Comparison of ENCODE assay signal across 12 cellular contexts in the genomic region with DNA sequence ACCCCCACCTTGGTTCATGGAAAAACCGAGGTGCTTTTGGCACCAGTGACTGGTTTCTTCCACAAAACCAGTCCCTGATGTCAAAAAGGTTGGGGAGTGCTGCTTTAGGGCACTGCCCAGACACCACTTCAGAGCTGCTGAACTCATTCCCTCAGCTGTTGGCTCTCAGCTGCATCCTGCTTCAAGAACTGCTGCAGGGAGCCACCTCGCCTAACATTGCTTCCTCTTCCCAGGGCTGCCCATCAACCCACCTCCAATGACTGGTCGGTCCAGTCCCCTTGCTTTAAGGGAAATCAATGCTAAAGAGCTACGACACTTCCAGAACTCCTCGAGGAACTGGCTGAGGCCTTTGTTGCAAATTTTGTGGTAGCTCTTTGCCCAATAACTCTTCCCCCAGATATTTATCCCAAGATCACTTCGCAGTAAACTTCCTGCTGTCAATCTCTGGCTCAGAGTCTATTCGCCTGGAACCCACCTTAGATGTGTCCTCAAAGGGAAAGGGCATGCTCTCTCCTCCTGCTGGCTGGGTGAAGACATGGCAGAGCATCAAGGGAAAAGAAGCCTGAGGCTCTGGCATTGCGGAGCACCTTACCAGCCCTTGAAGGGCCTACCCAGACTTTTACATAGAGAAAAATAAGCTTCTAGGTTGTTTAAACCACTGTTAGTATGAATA. TPM values are rescaled to one million over a fixed set of nuclear protein-coding genes. Genes with fewer than 3 reads are reported as not detected.
DNase-seq lines count a peak whose midpoint lies in the region; ATAC-seq, FAIRE-seq and TF ChIP-seq lines count a peak whose summit lies in the region.
"Had no signal": no experiment of that assay in that cellular context is flagged by ENCODE, and none has a peak within 500 bp of the region (broad histone marks: within the 10 kb centered on the region; RNA-seq: fewer than 3 reads in every experiment).

No MANE protein-coding gene starts in this region.

- H2AFZ ChIP-seq in H1 (ENCODE audit: low read length) = no peak overlapping the region

- H3K4me1 Mint-ChIP-seq in type B pancreatic cell (ENCODE audit: unreplicated experiment) = peaks cover 20% of the 10 kb centered on the region

- no peak for FAIRE-seq in H1 (lab: Jason Lieb, UNC)

- no peak overlapping the region for H2BK12ac ChIP-seq in H1 (ENCODE audit: low read depth, low read length)

- no peak overlapping the region for H3K56ac ChIP-seq in H1 (replicated peaks; ENCODE audit: insufficient read length, low read depth, low read length)

- 82% methylated on average over 8 of the region's 8 CpGs; no CpG with 5 or more reads in 1 of the 2 experiments for WGBS in H1 (ENCODE audit: extremely low coverage in 1 of 2, insufficient coverage in 1 of 2, insufficient read length in 1 of 2, insufficient replicate concordance in 2 of 2, low coverage in 1 of 2, low lambda C conversion rate in 2 of 2, missing lambda C conversion rate in 1 of 2), 2 experiments
- WGBS in stomach, 5 donors = 73 to 84% (median 74%) methylated on average over 8 of the region's 8 CpGs

- H3K9me3 ChIP-seq in cardiac muscle cell (ENCODE audit: low read depth) (no peaks in the 10 kb centered on the region), right atrium auricular region (no peaks in the 10 kb centered on the region), H1 (ENCODE audit: insufficient read depth in 2 of 2, low read depth in 1 of 2, low read length in 1 of 2) (no peaks in the 10 kb centered on the region), stomach (no peaks in the 10 kb centered on the region)

- no peaks in the 10 kb centered on the region for H3K27me3 Mint-ChIP-seq in type B pancreatic cell

- no peak overlapping the region for H3K4me2 ChIP-seq in H1 (ENCODE audit: insufficient read depth in 1 of 2, low read depth in 2 of 2, low read length in 2 of 2)

- H3K14ac ChIP-seq in H1 (ENCODE audit: insufficient read length) = no peak overlapping the region

- DNase-seq in cardiac muscle cell (ENCODE audit: low read depth in 1 of 2, low spot score in 1 of 2) (no peak), right atrium auricular region (ENCODE audit: low spot score) (no peak), NCI-H510A treated with DMSO at 0.1 percent for 48 hours (lab: John Stamatoyannopoulos, UW) (peak; percentile 98), H1 (ENCODE audit: low read depth in 1 of 2, low spot score in 2 of 2) (no peak), type B pancreatic cell (ENCODE audit: extremely low spot score, unreplicated experiment) (no peak), stomach (no peak), GM13976 (ENCODE audit: low spot score) (no peak)
- DNase-seq: amniotic stem cell, NCI-H2227 treated with DMSO at 0.1 percent for 48 hours had no signal

- H4K91ac ChIP-seq in H1 (replicated peaks; ENCODE audit: insufficient read length, low read length) = no peak overlapping the region

- TF ChIP-seq EP300 in H1 (IDR thresholded peaks at IDR 0.05; ENCODE audit: borderline replicate concordance in 1 of 2, low read depth in 2 of 2, low read length in 2 of 2) (no peak), stomach (IDR thresholded peaks at IDR 0.05) (no peak)

- H3K9me3 Mint-ChIP-seq in type B pancreatic cell = peaks cover 4% of the 10 kb centered on the region
- H3K9me3 Mint-ChIP-seq: natural killer cell treated with Interleukin-12 subunit alpha and Interleukin-12 subunit beta and Interleukin-15 and Interleukin-18, amount 100 ng/mL, for 72 hours had no signal

- TF ChIP-seq POLR2A in H1 (IDR thresholded peaks at IDR 0.05; ENCODE audit: control extremely low read depth in 1 of 2, low read depth in 2 of 2, low read length in 2 of 2) (no peak), stomach (IDR thresholded peaks at IDR 0.05) (no peak)

- H2BK15ac ChIP-seq in H1 (ENCODE audit: low read length) = no peak overlapping the region

- H3K4me3 ChIP-seq in cardiac muscle cell (no peak overlapping the region), right atrium auricular region (no peak overlapping the region), H1 (ENCODE audit: extremely low read depth in 1 of 4, insufficient read depth in 2 of 4, low read depth in 3 of 4, low read length in 4 of 4) (no peak overlapping the region), stomach (no peak overlapping the region)

- H2BK20ac ChIP-seq in H1 (ENCODE audit: low read length) = no peak overlapping the region

- H3K36me3 ChIP-seq in cardiac muscle cell = no peaks in the 10 kb centered on the region
- H3K36me3 ChIP-seq in right atrium auricular region = no peaks in the 10 kb centered on the region
- H3K36me3 ChIP-seq in H1 (ENCODE audit: control insufficient read depth in 2 of 4, insufficient read depth in 4 of 4, low read length in 3 of 4) = no peaks in the 10 kb centered on the region
- H3K36me3 ChIP-seq in stomach = no peaks in the 10 kb centered on the region

- H4K8ac ChIP-seq in H1 (ENCODE audit: extremely low read depth, insufficient read depth, low read length) = no peak overlapping the region

- no peak overlapping the region for H3K4me3 Mint-ChIP-seq in type B pancreatic cell
- H3K4me3 Mint-ChIP-seq: natural killer cell treated with Interleukin-12 subunit alpha and Interleukin-12 subunit beta and Interleukin-15 and Interleukin-18, amount 100 ng/mL, for 72 hours had no signal

- H3K36me3 Mint-ChIP-seq in type B pancreatic cell = no peaks in the 10 kb centered on the region
- H3K36me3 Mint-ChIP-seq: natural killer cell treated with Interleukin-12 subunit alpha and Interleukin-12 subunit beta and Interleukin-15 and Interleukin-18, amount 100 ng/mL, for 72 hours had no signal

- no peak overlapping the region for H3K4ac ChIP-seq in H1 (replicated peaks; ENCODE audit: insufficient read length, low read depth, low read length)

- H3K27me3 ChIP-seq in cardiac muscle cell (no peaks in the 10 kb centered on the region), right atrium auricular region (no peaks in the 10 kb centered on the region), H1 (replicated peaks in 1 of 4; ENCODE audit: control insufficient read depth in 3 of 4, extremely low read depth in 1 of 4, insufficient read depth in 3 of 4, low read length in 3 of 4) (no peaks in the 10 kb centered on the region), stomach (no peaks in the 10 kb centered on the region)

- peak overlapping the region; percentile 70 for H3K27ac ChIP-seq in cardiac muscle cell
- H3K27ac ChIP-seq in right atrium auricular region = no peak overlapping the region
- H3K27ac ChIP-seq in H1 (ENCODE audit: low read depth, low read length) = no peak overlapping the region
- H3K27ac ChIP-seq in stomach = no peak overlapping the region
- H3K27ac ChIP-seq: VCaP had no signal

- H4K20me1 ChIP-seq in H1 (replicated peaks in 1 of 2; ENCODE audit: control insufficient read depth in 1 of 2, insufficient read depth in 2 of 2, low read length in 2 of 2) = no peaks in the 10 kb centered on the region

- no peak overlapping the region for H3K9ac ChIP-seq in H1 (replicated peaks in 1 of 4; ENCODE audit: extremely low read depth in 1 of 4, low read depth in 3 of 4, low read length in 3 of 4)

- ATAC-seq in GM21576 (IDR thresholded peaks at IDR 0.05; ENCODE audit: unreplicated experiment) = no peak
- ATAC-seq: natural killer cell treated with Interleukin-12 subunit alpha and Interleukin-12 subunit beta and Interleukin-15 and Interleukin-18, amount 100 ng/mL, for 72 hours had no signal

- TF ChIP-seq CTCF in cardiac muscle cell (IDR thresholded peaks at IDR 0.05; ENCODE audit: low read depth, low read length) (peak; percentile 25), right atrium auricular region (IDR thresholded peaks at IDR 0.05) (peak in 1 of 2 donors; percentile 21), H1 (IDR thresholded peaks at IDR 0.05; ENCODE audit: control extremely low read depth in 1 of 3, insufficient read depth in 1 of 3, low read depth in 1 of 3, low read length in 3 of 3) (peak; percentile 45 to 61 (median 60)), type B pancreatic cell (conservative IDR thresholded peaks at IDR 0.05) (peak; percentile 51), stomach (IDR thresholded peaks at IDR 0.05) (peak in 1 of 7 experiments; percentile 17), GM13976 (IDR thresholded peaks at IDR 0.05; ENCODE audit: borderline replicate concordance, control extremely low read depth, extremely low read depth, insufficient read depth, missing control alignments) (no peak)

- H2BK5ac ChIP-seq in H1 (ENCODE audit: low read depth, low read length) = no peak overlapping the region

- H3K18ac ChIP-seq in H1 (ENCODE audit: extremely low read depth, low read length) = no peak overlapping the region

- intact Hi-C loops in stomach (cut with DNase I; ENCODE audit: low total_unique reads) = no loop called here

- peak; percentile 52 to 69 for TF ChIP-seq RAD21 in H1 (IDR thresholded peaks at IDR 0.05 in 1 of 2, conservative IDR thresholded peaks at IDR 0.05 in 1 of 2; ENCODE audit: low read depth in 2 of 2, low read length in 2 of 2)

- no peaks in the 10 kb centered on the region for H3K79me2 ChIP-seq in H1 (ENCODE audit: control insufficient read depth in 1 of 2, insufficient read depth in 2 of 2, low read length in 2 of 2)

- no peak overlapping the region for H4K5ac ChIP-seq in H1 (ENCODE audit: insufficient read length, low read depth, low read length)

- POLR2A ChIA-PET in H1 (lab: Charles Lee; ENCODE audit: partially characterized antibody) = interaction anchor here (1.4 to 3.2 kb wide), 2 partner anchors 10 to 30 kb away, joined by 5 to 13 read pairs; a partner anchor contains a TSS

- H3K23me2 ChIP-seq in H1 (ENCODE audit: low read depth, low read length) = no peaks in the 10 kb centered on the region

- no peak overlapping the region for H3K23ac ChIP-seq in H1 (ENCODE audit: insufficient read length)

- no peak overlapping the region for H3K27ac Mint-ChIP-seq in type B pancreatic cell
- H3K27ac Mint-ChIP-seq: natural killer cell treated with Interleukin-12 subunit alpha and Interleukin-12 subunit beta and Interleukin-15 and Interleukin-18, amount 100 ng/mL, for 72 hours had no signal

- in situ Hi-C loops in GM13976 (cut with MboI; ENCODE audit: low sequenced_read_pairs, unreplicated experiment) = no loop called here

- no peak overlapping the region for H2BK120ac ChIP-seq in H1 (replicated peaks; ENCODE audit: low read depth, low read length)

- CTCF ChIA-PET in H1 (lab: Charles Lee; ENCODE audit: partially characterized antibody) = interaction anchor here (0.5 to 6.3 kb wide), 31 partner anchors 8 to 289 kb away, joined by 3 to 52 read pairs (median 4); a partner anchor contains a TSS

- peaks cover 30% of the 10 kb centered on the region for H3K4me1 ChIP-seq in cardiac muscle cell (ENCODE audit: low read depth)
- H3K4me1 ChIP-seq in right atrium auricular region = peaks cover 0 to 4% of the 10 kb centered on the region in 2 donors
- peaks cover 0 to 5% (median 2%) of the 10 kb centered on the region in 4 experiments; a peak in 4 of 7 replicates for H3K4me1 ChIP-seq in H1 (replicated peaks in 1 of 4; ENCODE audit: control insufficient read depth in 3 of 4, insufficient read depth in 4 of 4, low read length in 3 of 4)
- peaks cover 7 to 17% (median 14%) of the 10 kb centered on the region in 4 donors for H3K4me1 ChIP-seq in stomach

- no peak overlapping the region for H2AK5ac ChIP-seq in H1 (ENCODE audit: low read depth, low read length)

- no peaks in the 10 kb centered on the region for H3K79me1 ChIP-seq in H1 (ENCODE audit: low read depth, low read length)

RNA-seq across cellular contexts. Expression of a gene that starts 29.0 kb away (rescaled TPM):
- total RNA-seq in cardiac muscle cell (63.4 and 71.6 TPM in 2 replicates), right atrium auricular region (1 to 10 TPM; 7.5 to 8.6 TPM), type B pancreatic cell (ENCODE audit: low replicate concordance) (24.9 and 31.2 TPM in 2 replicates), stomach (10 to 100 TPM in 3 of 5 donors, 1 to 10 TPM in 2; 5.8 to 39.3 (median 23.5) TPM)
- polyA plus RNA-seq in cardiac muscle cell (82.1 and 91.4 TPM in 2 replicates), H1 (2011; rRNA removed) (29.2 and 46.9 TPM in 2 replicates), stomach (10 to 100 TPM; 11.1 to 16.8 (median 11.9) TPM)
- total RNA-seq in H1 (2021; fragmentation: NEBNext Ultra II Directional; extraction: Animal tissue kit (Norgen Biotek cat#: 25700)) = 39.1 and 39.3 TPM in 2 replicates
- polyA plus RNA-seq in H1 (2011; cell fraction: cytosol; rRNA removed) = 41.8 TPM
- 75.0 TPM for polyA plus RNA-seq in H1 (2011; cell fraction: nucleus; rRNA removed)
- polyA plus RNA-seq in H1 (2012, experiment 1 of 2) = 31.4 to 42.3 TPM (median 37.7 TPM) in 4 replicates
- 7.8 TPM for polyA plus RNA-seq in H1 (2012, experiment 2 of 2)
- 31.6 TPM for polyA plus RNA-seq in H1 (2013, experiment 1 of 2)
- polyA plus RNA-seq in H1 (2013, experiment 2 of 2) = 33.4 TPM
- polyA minus RNA-seq in H1 (2011; rRNA and poly(A)+ RNA removed) = 20.1 and 22.6 TPM in 2 replicates
- 23.6 TPM for polyA minus RNA-seq in H1 (2011; cell fraction: cytosol; rRNA and poly(A)+ RNA removed)
- polyA minus RNA-seq in H1 (2011; cell fraction: nucleus; rRNA and poly(A)+ RNA removed) = 32.0 TPM

RNA-seq across cellular contexts. Expression of a gene that starts 29.6 kb away (rescaled TPM):
- total RNA-seq in cardiac muscle cell = 22.2 and 47.5 TPM in 2 replicates
- 20.6 and 30.2 TPM in 2 replicates for polyA plus RNA-seq in cardiac muscle cell
- total RNA-seq in right atrium auricular region = 10 to 100 TPM; 15.4 to 21.8 TPM
- total RNA-seq in H1 (2021; fragmentation: NEBNext Ultra II Directional; extraction: Animal tissue kit (Norgen Biotek cat#: 25700)) = 12.7 and 14.6 TPM in 2 replicates
- 1.6 and 2.1 TPM in 2 replicates for polyA plus RNA-seq in H1 (2011; rRNA removed)
- polyA plus RNA-seq in H1 (2011; cell fraction: cytosol; rRNA removed) = 2.8 TPM
- polyA plus RNA-seq in H1 (2011; cell fraction: nucleus; rRNA removed) = 2.9 TPM
- 1.7 to 3.3 TPM (median 2.5 TPM) in 4 replicates for polyA plus RNA-seq in H1 (2012, experiment 1 of 2)
- polyA plus RNA-seq in H1 (2012, experiment 2 of 2) = 0.25 TPM
- 4.5 TPM for polyA plus RNA-seq in H1 (2013, experiment 1 of 2)
- polyA plus RNA-seq in H1 (2013, experiment 2 of 2) = 4.1 TPM
- 13.9 and 15.8 TPM in 2 replicates for polyA minus RNA-seq in H1 (2011; rRNA and poly(A)+ RNA removed)
- polyA minus RNA-seq in H1 (2011; cell fraction: cytosol; rRNA and poly(A)+ RNA removed) = 8.4 TPM
- polyA minus RNA-seq in H1 (2011; cell fraction: nucleus; rRNA and poly(A)+ RNA removed) = 18.5 TPM
- total RNA-seq in type B pancreatic cell (ENCODE audit: low replicate concordance) = 9.4 and 10.3 TPM in 2 replicates
- total RNA-seq in stomach = 10 to 100 TPM; 13.0 to 45.3 (median 36.6) TPM
- polyA plus RNA-seq in stomach = 1 to 10 TPM in 2 of 3 donors, under 1 TPM in 1; 0.75 to 1.2 (median 1.2) TPM

RNA-seq across cellular contexts. Expression of a gene that starts 46.0 kb away (rescaled TPM):
- total RNA-seq in cardiac muscle cell (11.7 and 12.8 TPM in 2 replicates), right atrium auricular region (1 to 10 TPM; 7.5 to 8.0 TPM), type B pancreatic cell (ENCODE audit: low replicate concordance) (25.0 and 34.7 TPM in 2 replicates), stomach (10 to 100 TPM in 4 of 5 donors, 1 to 10 TPM in 1; 6.1 to 42.7 (median 38.5) TPM)
- polyA plus RNA-seq in cardiac muscle cell (11.7 and 18.9 TPM in 2 replicates), H1 (2011; rRNA removed) (5.0 and 7.4 TPM in 2 replicates), stomach (10 to 100 TPM in 1 of 3 donors, 1 to 10 TPM in 2; 8.1 to 23.4 (median 9.9) TPM)
- total RNA-seq in H1 (2021; fragmentation: NEBNext Ultra II Directional; extraction: Animal tissue kit (Norgen Biotek cat#: 25700)) = 24.6 and 29.6 TPM in 2 replicates
- 4.9 TPM for polyA plus RNA-seq in H1 (2011; cell fraction: cytosol; rRNA removed)
- 3.1 TPM for polyA plus RNA-seq in H1 (2011; cell fraction: nucleus; rRNA removed)
- polyA plus RNA-seq in H1 (2012, experiment 1 of 2) = 7.3 to 15.0 TPM (median 10.0 TPM) in 4 replicates
- 3.6 TPM for polyA plus RNA-seq in H1 (2012, experiment 2 of 2)
- 10.8 TPM for polyA plus RNA-seq in H1 (2013, experiment 1 of 2)
- polyA plus RNA-seq in H1 (2013, experiment 2 of 2) = 10.2 TPM
- polyA minus RNA-seq in H1 (2011; rRNA and poly(A)+ RNA removed) = 8.9 and 10.2 TPM in 2 replicates
- 9.8 TPM for polyA minus RNA-seq in H1 (2011; cell fraction: cytosol; rRNA and poly(A)+ RNA removed)
- polyA minus RNA-seq in H1 (2011; cell fraction: nucleus; rRNA and poly(A)+ RNA removed) = 30.0 TPM
